ENCODE assay signal across 8 cellular contexts in the genomic region with DNA sequence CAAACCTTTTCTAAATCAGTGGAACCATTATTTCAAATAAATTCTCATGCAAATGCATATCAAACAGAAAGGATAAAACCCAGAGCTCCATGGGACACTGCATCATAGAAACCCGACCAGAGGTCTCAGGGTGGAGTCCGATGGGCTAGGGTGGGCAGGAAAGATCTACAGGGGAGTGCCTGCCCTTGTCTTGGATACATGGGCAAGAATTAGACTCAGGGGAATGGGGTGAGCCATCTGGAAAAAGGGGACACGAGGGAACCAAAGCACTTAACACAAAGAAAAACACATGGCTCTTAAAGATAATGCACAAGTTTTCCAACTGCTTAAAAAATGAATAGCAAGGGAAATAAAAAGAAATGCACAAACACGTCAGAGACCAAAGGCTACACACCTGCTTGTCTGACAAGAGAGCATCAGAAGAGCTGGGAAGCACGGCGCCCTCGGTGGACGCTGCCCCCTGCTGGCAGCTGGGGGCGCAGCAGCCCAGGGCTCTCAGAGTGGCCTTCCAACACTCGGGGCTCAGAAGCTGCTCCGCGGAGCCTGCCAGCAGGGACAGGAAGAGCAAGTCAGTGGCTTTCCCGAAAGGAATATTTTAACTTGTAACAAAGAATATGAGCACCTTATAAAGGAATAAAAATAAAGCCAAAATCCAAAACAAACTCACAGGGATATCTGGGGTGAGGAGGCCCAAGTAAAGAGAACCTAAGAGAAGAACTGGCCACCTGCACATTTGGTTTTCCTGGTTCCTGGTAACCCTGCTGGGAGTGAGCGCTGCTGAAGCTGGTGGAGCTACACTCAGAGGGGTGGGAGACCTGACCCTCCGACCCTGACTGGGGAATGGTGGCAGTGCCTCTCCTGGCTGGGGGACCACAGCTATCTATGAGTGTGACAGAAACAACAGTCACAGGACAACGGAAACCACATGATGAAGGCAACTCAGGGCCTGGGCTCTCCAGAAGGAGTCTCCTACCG. TPM values are rescaled to one million over a fixed set of nuclear protein-coding genes. Genes with fewer than 3 reads are reported as not detected.
DNase-seq lines count a peak whose midpoint lies in the region; ATAC-seq and TF ChIP-seq lines count a peak whose summit lies in the region.

No MANE protein-coding gene starts in this region.

- 39 to 44% methylated on average over 17 of the region's 17 CpGs for WGBS in sigmoid colon, 2 donors

- H3K4me1 ChIP-seq in right atrium auricular region (peaks cover 0 to 5% of the 10 kb centered on the region in 2 donors), sigmoid colon (peaks cover 0 to 7% (median 2%) of the 10 kb centered on the region in 4 donors)

- no peak overlapping the region for H3K27ac ChIP-seq in right atrium auricular region
- no peak overlapping the region for H3K27ac ChIP-seq in sigmoid colon

- H3K4me3 ChIP-seq in right atrium auricular region (no peak overlapping the region), sigmoid colon (no peak overlapping the region)

- peaks cover 17% of the 10 kb centered on the region for H3K4me1 Mint-ChIP-seq in activated naive CD8-positive, alpha-beta T cell treated with anti-CD3 and anti-CD28 coated beads, Interleukin-2, amount 50 U/mL, for 24 hours

- no peak overlapping the region for H3K4me3 Mint-ChIP-seq in activated naive CD8-positive, alpha-beta T cell treated with anti-CD3 and anti-CD28 coated beads, Interleukin-2, amount 50 U/mL, for 24 hours

- H3K36me3 ChIP-seq in right atrium auricular region (peaks cover 43% of the 10 kb centered on the region), sigmoid colon (peaks cover 0 to 90% (median 31%) of the 10 kb centered on the region in 4 donors)

- no peak overlapping the region for H3K27ac Mint-ChIP-seq in activated naive CD8-positive, alpha-beta T cell treated with anti-CD3 and anti-CD28 coated beads, Interleukin-2, amount 50 U/mL, for 24 hours

- H3K27me3 Mint-ChIP-seq in activated naive CD8-positive, alpha-beta T cell treated with anti-CD3 and anti-CD28 coated beads, Interleukin-2, amount 50 U/mL, for 24 hours: no peaks in the 10 kb centered on the region

- peaks cover 7% of the 10 kb centered on the region for H3K9me3 Mint-ChIP-seq in activated naive CD8-positive, alpha-beta T cell treated with anti-CD3 and anti-CD28 coated beads, Interleukin-2, amount 50 U/mL, for 24 hours

- TF ChIP-seq EP300 in sigmoid colon (IDR thresholded peaks at IDR 0.05): no peak

- H3K27me3 ChIP-seq in right atrium auricular region (no peaks in the 10 kb centered on the region), sigmoid colon (no peaks in the 10 kb centered on the region)

- ATAC-seq in activated naive CD8-positive, alpha-beta T cell treated with anti-CD3 and anti-CD28 coated beads, Interleukin-2, amount 50 U/mL, for 24 hours: peak; percentile 81
- no peak for ATAC-seq in GM19452 (IDR thresholded peaks at IDR 0.05; ENCODE audit: unreplicated experiment)

- TF ChIP-seq POLR2A in sigmoid colon (IDR thresholded peaks at IDR 0.05): no peak

- DNase-seq in GM03348 (ENCODE audit: low spot score): peak; percentile 90
- DNase-seq in H4 (ENCODE audit: low spot score): peak; percentile 60
- peak; percentile 59 for DNase-seq in M059J (ENCODE audit: low read depth)
- DNase-seq in T follicular helper cell (ENCODE audit: low read depth): peak; percentile 49
- peak; percentile 78 for DNase-seq in activated naive CD8-positive, alpha-beta T cell treated with anti-CD3 and anti-CD28 coated beads, Interleukin-2, amount 50 U/mL, for 24 hours
- DNase-seq in right atrium auricular region (ENCODE audit: low spot score): peak; percentile 66
- DNase-seq in sigmoid colon: peak; percentile 86

- H3K36me3 Mint-ChIP-seq in activated naive CD8-positive, alpha-beta T cell treated with anti-CD3 and anti-CD28 coated beads, Interleukin-2, amount 50 U/mL, for 24 hours (ENCODE audit: low read depth): peaks cover 42% of the 10 kb centered on the region

- H3K9me3 ChIP-seq in right atrium auricular region (no peaks in the 10 kb centered on the region), sigmoid colon (no peaks in the 10 kb centered on the region)

- intact Hi-C loops in sigmoid colon (cut with DNase I): loop anchor here (1.0 to 10.0 kb wide), 2 partner anchors 189 to 215 kb away; no protein-coding TSS in a partner anchor

- TF ChIP-seq CTCF in right atrium auricular region (IDR thresholded peaks at IDR 0.05) (peak; percentile 93 to 100), sigmoid colon (IDR thresholded peaks at IDR 0.05) (peak; percentile 74 to 99 (median 86))

RNA-seq across cellular contexts. Expression of a gene that starts 54.5 kb away (rescaled TPM):
- 3.4 and 3.5 TPM in 2 replicates for total RNA-seq in H4 (2014; rRNA removed; shearing (Covaris generic))
- total RNA-seq in M059J (2014; rRNA removed; shearing (Covaris generic)): 2.1 and 8.6 TPM in 2 replicates
- 1 to 10 TPM in 1 of 2 donors, not detected in 1; 1.9 TPM for total RNA-seq in right atrium auricular region
- total RNA-seq in sigmoid colon: under 1 TPM in 1 of 4 donors, not detected in 3; 0.16 TPM
- polyA plus RNA-seq in sigmoid colon: under 1 TPM; 0.09 to 0.60 (median 0.46) TPM
